ENCODE assay signal across 24 cellular contexts in genomic region chr14:54148251-54148650, GRCh38.
"Had no signal": no experiment of that assay in that cellular context is flagged by ENCODE, and none has a peak within 500 bp of the region (broad histone marks: within the 10 kb centered on the region; RNA-seq: fewer than 3 reads in every experiment).

No MANE protein-coding gene starts in this region.

- DNase-seq: activated B cell treated with CpG ODN at 0.5 μM for 24 hours; activated CD4-positive, alpha-beta T cell treated with anti-CD3 and anti-CD28 coated beads for 1 hour; activated CD4-positive, alpha-beta T cell treated with anti-CD3 and anti-CD28 coated beads, Interleukin-2, amount 10 ng/mL, durations not matched to agents 24 days and 14 days; activated CD4-positive, alpha-beta T cell treated with anti-CD3 and anti-CD28 coated beads, Interleukin-2, amount 50 U/mL, for 48 hours; activated CD8-positive, alpha-beta memory T cell treated with anti-CD3 and anti-CD28 coated beads, Interleukin-2, amount 10 ng/mL, durations not matched to agents 7 days and 5 days; activated effector memory CD4-positive, alpha-beta T cell treated with Interleukin-2 at 50 U/mL for 16 hours; activated naive CD4-positive, alpha-beta T cell; activated T-cell treated with anti-CD3 and anti-CD28 coated beads, Interleukin-2, amount 50 U/mL, for 24 hours; amniotic stem cell; cerebellar nuclear complex; NCI-H1105 treated with DMSO at 0.1 percent for 48 hours; NCI-H1436 treated with DMSO at 0.1 percent for 48 hours; NCI-H187; NCI-H2081; NCI-H446; NCI-H524; Peyer's patch; SHP77 treated with DMSO at 0.1 percent for 48 hours; T-helper 2 cell; T1000 had no signal

- H3K9me3 ChIP-seq: Peyer's patch had no signal

- H3K27me3 Mint-ChIP-seq: activated B cell treated with CpG ODN at 0.5 μM for 24 hours; activated CD8-positive, alpha-beta memory T cell treated with anti-CD3 and anti-CD28 coated beads, Interleukin-2, amount 10 ng/mL, durations not matched to agents 7 days and 5 days; activated naive CD4-positive, alpha-beta T cell treated with anti-CD3 and anti-CD28 coated beads, Interleukin-2, amount 50 U/mL, for 24 hours had no signal

- H3K27ac ChIP-seq: ascending aorta, Peyer's patch had no signal

- H3K4me1 ChIP-seq: ascending aorta, Peyer's patch had no signal

- H3K4me3 ChIP-seq: ascending aorta, Peyer's patch had no signal

- H3K36me3 Mint-ChIP-seq: activated CD8-positive, alpha-beta memory T cell treated with anti-CD3 and anti-CD28 coated beads, Interleukin-2, amount 10 ng/mL, durations not matched to agents 7 days and 5 days; brain had no signal

- ATAC-seq: activated CD8-positive, alpha-beta memory T cell treated with anti-CD3 and anti-CD28 coated beads, Interleukin-2, amount 10 ng/mL, durations not matched to agents 7 days and 5 days had no signal

- H3K4me3 Mint-ChIP-seq: activated B cell treated with CpG ODN at 0.5 μM for 24 hours; activated CD4-positive, alpha-beta T cell treated with anti-CD3 and anti-CD28 coated beads, Interleukin-2, amount 10 ng/mL, durations not matched to agents 24 days and 14 days; activated CD8-positive, alpha-beta memory T cell treated with anti-CD3 and anti-CD28 coated beads, Interleukin-2, amount 10 ng/mL, durations not matched to agents 7 days and 5 days; activated naive CD4-positive, alpha-beta T cell treated with anti-CD3 and anti-CD28 coated beads, Interleukin-2, amount 50 U/mL, for 24 hours; activated T-cell treated with anti-CD3 and anti-CD28 coated beads, Interleukin-2, amount 50 U/mL, for 24 hours; activated T-helper 1 cell treated with anti-CD3 and anti-CD28 coated beads, Interleukin-12 subunit alpha, Interleukin-12 subunit beta, Interleukin-2, Interleukin-4 antibody, amounts not matched to agents 30 ng/mL and 10 ng/mL and 1 ng/mL, durations not matched to agents 14 hours and 24 hours and 36 hours; brain had no signal

- H3K27me3 ChIP-seq: ascending aorta, Peyer's patch had no signal

- H3K27ac Mint-ChIP-seq: activated B cell treated with CpG ODN at 0.5 μM for 24 hours; activated CD4-positive, alpha-beta T cell treated with anti-CD3 and anti-CD28 coated beads, Interleukin-2, amount 10 ng/mL, durations not matched to agents 24 days and 14 days; activated CD8-positive, alpha-beta memory T cell treated with anti-CD3 and anti-CD28 coated beads, Interleukin-2, amount 10 ng/mL, durations not matched to agents 7 days and 5 days; activated naive CD4-positive, alpha-beta T cell treated with anti-CD3 and anti-CD28 coated beads, Interleukin-2, amount 50 U/mL, for 24 hours; activated T-cell treated with anti-CD3 and anti-CD28 coated beads, Interleukin-2, amount 50 U/mL, for 24 hours; activated T-helper 1 cell treated with anti-CD3 and anti-CD28 coated beads, Interleukin-12 subunit alpha, Interleukin-12 subunit beta, Interleukin-2, Interleukin-4 antibody, amounts not matched to agents 30 ng/mL and 10 ng/mL and 1 ng/mL, durations not matched to agents 14 hours and 24 hours and 36 hours; brain had no signal

- H3K36me3 ChIP-seq: ascending aorta, Peyer's patch had no signal

- H3K4me1 Mint-ChIP-seq: activated B cell treated with CpG ODN at 0.5 μM for 24 hours; activated CD4-positive, alpha-beta T cell treated with anti-CD3 and anti-CD28 coated beads, Interleukin-2, amount 10 ng/mL, durations not matched to agents 24 days and 14 days; activated CD8-positive, alpha-beta memory T cell treated with anti-CD3 and anti-CD28 coated beads, Interleukin-2, amount 10 ng/mL, durations not matched to agents 7 days and 5 days; activated naive CD4-positive, alpha-beta T cell treated with anti-CD3 and anti-CD28 coated beads, Interleukin-2, amount 50 U/mL, for 24 hours; brain had no signal
